In the genomic region with DNA sequence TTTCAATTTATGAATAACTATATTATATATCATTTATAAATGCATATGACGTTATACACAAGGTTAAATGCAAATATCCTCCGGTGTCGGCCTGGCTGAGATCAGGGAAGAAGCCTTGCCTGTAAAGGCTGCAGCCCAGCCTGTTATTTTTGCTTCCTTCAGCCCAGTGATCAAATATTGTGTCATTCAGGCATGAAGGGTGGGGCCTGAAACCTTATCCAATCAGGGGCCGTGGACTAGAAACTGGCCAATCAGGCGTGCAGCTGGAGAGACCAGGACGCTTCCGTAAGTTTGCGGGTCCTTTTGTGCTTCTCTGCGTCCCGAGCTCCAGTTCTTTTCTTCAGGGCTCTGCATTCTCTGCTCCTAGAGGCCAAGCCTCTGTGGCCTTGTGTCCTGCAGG, we compare ENCODE assay signal across 10 cellular contexts. TPM values are rescaled to one million over a fixed set of nuclear protein-coding genes. Genes with fewer than 3 reads are reported as not detected.
"Had no signal": no experiment of that assay in that cellular context is flagged by ENCODE, and none has a peak within 500 bp of the region (broad histone marks: within the 10 kb centered on the region; RNA-seq: fewer than 3 reads in every experiment).

Gene ZNF722, plus strand, starts transcription at position 301 of the 400 bp plus-strand sequence. CDS start 113 bp downstream, outside the sequence.

- H2AFZ ChIP-seq: GM23248 had no signal

- H3K27ac ChIP-seq: GM23248, HL-60 had no signal

- ATAC-seq: HCT116, HepG2 had no signal

- H3K4me3 ChIP-seq: GM23248, HAP-1 had no signal

- H3K9ac ChIP-seq: GM23248 had no signal

- DNase-seq: GM23248, GOT3, H7, HFFc6 had no signal

- H3K36me3 ChIP-seq: HAP-1 had no signal

- H3K4me1 ChIP-seq: HAP-1 had no signal

- H3K9me3 ChIP-seq: HAP-1 had no signal

RNA-seq across cellular contexts. Expression of gene ZNF722, which starts in this region (rescaled TPM):
- total RNA-seq: GM23248, H7, HepG2, HFFc6, HT1080 had no signal
- polyA plus RNA-seq: GM23248, HepG2, IgD-negative memory B cell had no signal
